Comparison of ENCODE assay signal across 23 cellular contexts in the genomic region with DNA sequence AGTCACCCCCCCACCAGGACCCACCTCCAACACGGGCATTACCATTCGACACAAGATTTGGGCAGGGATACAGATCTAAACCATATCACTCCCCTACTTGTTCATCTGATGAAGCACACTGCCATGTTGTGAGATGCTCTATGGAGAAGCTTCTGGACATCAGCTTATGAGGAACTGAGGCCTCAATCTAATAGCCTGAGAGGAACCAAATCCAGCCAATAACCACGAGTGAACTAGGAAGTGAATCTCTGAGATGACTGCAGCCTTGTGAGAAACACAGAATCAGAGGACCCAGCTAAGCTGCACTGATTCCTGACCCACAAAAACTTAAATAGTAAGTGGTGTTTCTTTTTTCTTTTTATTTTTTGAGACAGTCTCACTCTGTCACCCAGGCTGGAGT. TPM values are rescaled to one million over a fixed set of nuclear protein-coding genes. Genes with fewer than 3 reads are reported as not detected.
DNase-seq lines count a peak whose midpoint lies in the region; ATAC-seq and TF ChIP-seq lines count a peak whose summit lies in the region.
"Had no signal": no experiment of that assay in that cellular context is flagged by ENCODE, and none has a peak within 500 bp of the region (broad histone marks: within the 10 kb centered on the region; RNA-seq: fewer than 3 reads in every experiment).

No MANE protein-coding gene starts in this region.

- no peak for ATAC-seq in activated CD8-positive, alpha-beta T cell treated with anti-CD3 and anti-CD28 coated beads, Interleukin-2, amount 10 ng/mL, durations not matched to agents 7 days and 5 days
- ATAC-seq in activated CD8-positive, alpha-beta T cell treated with anti-CD3 and anti-CD28 coated beads for 36 hours, result no peak
- ATAC-seq in effector memory CD8-positive, alpha-beta T cell (replicated peaks), result no peak
- ATAC-seq: activated CD4-positive, CD25-positive, alpha-beta regulatory T cell treated with anti-CD3 and anti-CD28 coated beads, Interleukin-2, amount 50 U/mL, for 24 hours; pancreas; stimulated activated naive CD8-positive, alpha-beta T cell treated with anti-CD3 and anti-CD28 coated beads, Interleukin-15, Interleukin-2, amounts not matched to agents 100 U/mL and 50 U/mL, for 24 hours had no signal

- no peak for TF ChIP-seq POLR2A in suprapubic skin (IDR thresholded peaks at IDR 0.05)

- no peak overlapping the region for H3K4me3 ChIP-seq in suprapubic skin
- H3K4me3 ChIP-seq: ascending aorta, neural progenitor cell, pancreas, skin epidermis, testis had no signal

- intact Hi-C loops in activated CD8-positive, alpha-beta T cell treated with anti-CD3 and anti-CD28 coated beads for 36 hours (cut with micrococcal nuclease), result no loop called here

- peaks cover 49% of the 10 kb centered on the region for H3K36me3 ChIP-seq in suprapubic skin

- DNase-seq in activated CD8-positive, alpha-beta T cell treated with anti-CD3 and anti-CD28 coated beads, Interleukin-2, amount 10 ng/mL, durations not matched to agents 7 days and 5 days, result no peak
- no peak for DNase-seq in activated CD8-positive, alpha-beta T cell treated with anti-CD3 and anti-CD28 coated beads for 36 hours
- DNase-seq in MV-4-11 (lab: John Stamatoyannopoulos, UW), result peak; percentile 85
- DNase-seq in effector memory CD8-positive, alpha-beta T cell, result no peak
- DNase-seq in DMS53 treated with DMSO at 0.1 percent for 48 hours (lab: John Stamatoyannopoulos, UW; ENCODE audit: unreplicated experiment), result no peak
- DNase-seq in stimulated activated CD4-positive, alpha-beta T cell treated with anti-CD3 and anti-CD28 coated beads, Interleukin-15, amount 100 ng/mL, for 24 hours, result no peak
- no peak for DNase-seq in suprapubic skin (ENCODE audit: low spot score in 2 of 2)
- DNase-seq: activated gamma-delta T cell; activated naive CD8-positive, alpha-beta T cell treated with anti-CD3 and anti-CD28 coated beads for 36 hours; activated T-cell treated with anti-CD3 and anti-CD28 coated beads, Interleukin-2, amount 50 U/mL, for 1 hour; COR-L47; HCEC 1CT; hippocampal formation; NCI-H1048; NCI-H1694 treated with DMSO at 0.1 percent for 48 hours; pancreas; retina; stimulated activated naive CD8-positive, alpha-beta T cell treated with anti-CD3 and anti-CD28 coated beads, Interleukin-15, Interleukin-2, amounts not matched to agents 100 U/mL and 50 U/mL, for 24 hours; testis had no signal

- TF ChIP-seq CTCF in activated CD8-positive, alpha-beta T cell treated with anti-CD3 and anti-CD28 coated beads for 36 hours (IDR thresholded peaks at IDR 0.05), result no peak
- TF ChIP-seq CTCF in suprapubic skin (IDR thresholded peaks at IDR 0.05), result no peak

- no peaks in the 10 kb centered on the region for H3K9me3 ChIP-seq in suprapubic skin
- H3K9me3 ChIP-seq: ascending aorta, pancreas, testis had no signal

- POLR2A ChIA-PET in activated CD8-positive, alpha-beta T cell treated with anti-CD3 and anti-CD28 coated beads, Interleukin-2, amount 10 ng/mL, durations not matched to agents 7 days and 5 days (lab: Charles Lee), result no interaction called here
- POLR2A ChIA-PET in activated CD8-positive, alpha-beta T cell treated with anti-CD3 and anti-CD28 coated beads for 36 hours (lab: Charles Lee), result interaction anchor here (1.2 kb wide), 2 partner anchors 15 to 26 kb away, joined by 3 to 6 read pairs; no protein-coding TSS in a partner anchor

- CTCF ChIA-PET in activated CD8-positive, alpha-beta T cell treated with anti-CD3 and anti-CD28 coated beads, Interleukin-2, amount 10 ng/mL, durations not matched to agents 7 days and 5 days (lab: Charles Lee), result interaction anchor here (1.2 kb wide), 1 partner anchor 62 kb away, joined by 3 read pairs; no protein-coding TSS in a partner anchor
- CTCF ChIA-PET in activated CD8-positive, alpha-beta T cell treated with anti-CD3 and anti-CD28 coated beads for 36 hours (lab: Charles Lee), result no interaction called here

- no peak overlapping the region for H3K4me3 Mint-ChIP-seq in activated CD8-positive, alpha-beta T cell treated with anti-CD3 and anti-CD28 coated beads, Interleukin-2, amount 10 ng/mL, durations not matched to agents 7 days and 5 days
- no peak overlapping the region for H3K4me3 Mint-ChIP-seq in activated CD8-positive, alpha-beta T cell treated with anti-CD3 and anti-CD28 coated beads for 36 hours
- H3K4me3 Mint-ChIP-seq in effector memory CD8-positive, alpha-beta T cell, result no peak overlapping the region
- H3K4me3 Mint-ChIP-seq: activated naive CD8-positive, alpha-beta T cell treated with anti-CD3 and anti-CD28 coated beads for 36 hours; neural progenitor cell had no signal

- no peaks in the 10 kb centered on the region for H3K27me3 ChIP-seq in suprapubic skin
- H3K27me3 ChIP-seq: ascending aorta, neural progenitor cell, pancreas, testis had no signal

- peaks cover 71% of the 10 kb centered on the region for H3K36me3 Mint-ChIP-seq in activated CD8-positive, alpha-beta T cell treated with anti-CD3 and anti-CD28 coated beads, Interleukin-2, amount 10 ng/mL, durations not matched to agents 7 days and 5 days (ENCODE audit: low read depth)
- H3K36me3 Mint-ChIP-seq in activated CD8-positive, alpha-beta T cell treated with anti-CD3 and anti-CD28 coated beads for 36 hours (ENCODE audit: low read depth), result peaks cover 64% of the 10 kb centered on the region
- peaks cover 39% of the 10 kb centered on the region for H3K36me3 Mint-ChIP-seq in effector memory CD8-positive, alpha-beta T cell (ENCODE audit: insufficient read depth)

- H3K27ac ChIP-seq in suprapubic skin, result no peak overlapping the region
- H3K27ac ChIP-seq: ascending aorta, neural progenitor cell, pancreas, testis had no signal

- 90% methylated on average over 3 of the region's 3 CpGs for WGBS in suprapubic skin

- peaks cover 21% of the 10 kb centered on the region for H3K4me1 Mint-ChIP-seq in activated CD8-positive, alpha-beta T cell treated with anti-CD3 and anti-CD28 coated beads, Interleukin-2, amount 10 ng/mL, durations not matched to agents 7 days and 5 days (ENCODE audit: low read depth)
- peaks cover 18% of the 10 kb centered on the region for H3K4me1 Mint-ChIP-seq in activated CD8-positive, alpha-beta T cell treated with anti-CD3 and anti-CD28 coated beads for 36 hours (ENCODE audit: low read depth)
- peaks cover 17 to 22% of the 10 kb centered on the region in 2 donors for H3K4me1 Mint-ChIP-seq in effector memory CD8-positive, alpha-beta T cell (ENCODE audit: low read depth in 2 of 2)
- H3K4me1 Mint-ChIP-seq: neural progenitor cell had no signal

- H3K27ac Mint-ChIP-seq in activated CD8-positive, alpha-beta T cell treated with anti-CD3 and anti-CD28 coated beads, Interleukin-2, amount 10 ng/mL, durations not matched to agents 7 days and 5 days, result peak overlapping the region; percentile 63
- no peak overlapping the region for H3K27ac Mint-ChIP-seq in activated CD8-positive, alpha-beta T cell treated with anti-CD3 and anti-CD28 coated beads for 36 hours
- peak overlapping the region; percentile 77 to 87 for H3K27ac Mint-ChIP-seq in effector memory CD8-positive, alpha-beta T cell
- H3K27ac Mint-ChIP-seq: neural progenitor cell had no signal

- TF ChIP-seq EP300 in suprapubic skin (IDR thresholded peaks at IDR 0.05), result no peak

- H3K4me1 ChIP-seq in suprapubic skin, result no peaks in the 10 kb centered on the region
- H3K4me1 ChIP-seq: ascending aorta, neural progenitor cell, pancreas, testis had no signal

- peaks cover 4% of the 10 kb centered on the region for H3K9me3 Mint-ChIP-seq in activated CD8-positive, alpha-beta T cell treated with anti-CD3 and anti-CD28 coated beads, Interleukin-2, amount 10 ng/mL, durations not matched to agents 7 days and 5 days (ENCODE audit: insufficient read depth)
- peaks cover 7% of the 10 kb centered on the region for H3K9me3 Mint-ChIP-seq in activated CD8-positive, alpha-beta T cell treated with anti-CD3 and anti-CD28 coated beads for 36 hours
- H3K9me3 Mint-ChIP-seq in effector memory CD8-positive, alpha-beta T cell, result no peaks in the 10 kb centered on the region

- H3K27me3 Mint-ChIP-seq in activated CD8-positive, alpha-beta T cell treated with anti-CD3 and anti-CD28 coated beads, Interleukin-2, amount 10 ng/mL, durations not matched to agents 7 days and 5 days (ENCODE audit: low read depth), result no peaks in the 10 kb centered on the region
- no peaks in the 10 kb centered on the region for H3K27me3 Mint-ChIP-seq in activated CD8-positive, alpha-beta T cell treated with anti-CD3 and anti-CD28 coated beads for 36 hours
- H3K27me3 Mint-ChIP-seq in effector memory CD8-positive, alpha-beta T cell, result no peaks in the 10 kb centered on the region
- H3K27me3 Mint-ChIP-seq: activated naive CD8-positive, alpha-beta T cell treated with anti-CD3 and anti-CD28 coated beads for 36 hours had no signal

RNA-seq across cellular contexts. Expression of gene ZBTB2, which starts 21.5 kb away (rescaled TPM):
- 10 to 100 TPM; 24.0 to 25.6 TPM for total RNA-seq in activated CD8-positive, alpha-beta T cell treated with anti-CD3 and anti-CD28 coated beads, Interleukin-2, amount 10 ng/mL, durations not matched to agents 7 days and 5 days
- total RNA-seq in activated CD8-positive, alpha-beta T cell treated with anti-CD3 and anti-CD28 coated beads for 36 hours, result 10 to 100 TPM; 16.5 to 16.7 TPM
- 10 to 100 TPM in 3 of 4 donors, 1 to 10 TPM in 1; 9.5 to 17.5 (median 13.0) TPM for total RNA-seq in suprapubic skin

RNA-seq across cellular contexts. Expression of gene RMND1, which starts 39.0 kb away (rescaled TPM):
- total RNA-seq in activated CD8-positive, alpha-beta T cell treated with anti-CD3 and anti-CD28 coated beads, Interleukin-2, amount 10 ng/mL, durations not matched to agents 7 days and 5 days, result 10 to 100 TPM; 18.6 to 19.2 TPM
- total RNA-seq in activated CD8-positive, alpha-beta T cell treated with anti-CD3 and anti-CD28 coated beads for 36 hours, result 10 to 100 TPM; 19.0 to 19.7 TPM
- total RNA-seq in suprapubic skin, result 10 to 100 TPM; 11.7 to 25.7 (median 12.8) TPM
